In the genomic region with DNA sequence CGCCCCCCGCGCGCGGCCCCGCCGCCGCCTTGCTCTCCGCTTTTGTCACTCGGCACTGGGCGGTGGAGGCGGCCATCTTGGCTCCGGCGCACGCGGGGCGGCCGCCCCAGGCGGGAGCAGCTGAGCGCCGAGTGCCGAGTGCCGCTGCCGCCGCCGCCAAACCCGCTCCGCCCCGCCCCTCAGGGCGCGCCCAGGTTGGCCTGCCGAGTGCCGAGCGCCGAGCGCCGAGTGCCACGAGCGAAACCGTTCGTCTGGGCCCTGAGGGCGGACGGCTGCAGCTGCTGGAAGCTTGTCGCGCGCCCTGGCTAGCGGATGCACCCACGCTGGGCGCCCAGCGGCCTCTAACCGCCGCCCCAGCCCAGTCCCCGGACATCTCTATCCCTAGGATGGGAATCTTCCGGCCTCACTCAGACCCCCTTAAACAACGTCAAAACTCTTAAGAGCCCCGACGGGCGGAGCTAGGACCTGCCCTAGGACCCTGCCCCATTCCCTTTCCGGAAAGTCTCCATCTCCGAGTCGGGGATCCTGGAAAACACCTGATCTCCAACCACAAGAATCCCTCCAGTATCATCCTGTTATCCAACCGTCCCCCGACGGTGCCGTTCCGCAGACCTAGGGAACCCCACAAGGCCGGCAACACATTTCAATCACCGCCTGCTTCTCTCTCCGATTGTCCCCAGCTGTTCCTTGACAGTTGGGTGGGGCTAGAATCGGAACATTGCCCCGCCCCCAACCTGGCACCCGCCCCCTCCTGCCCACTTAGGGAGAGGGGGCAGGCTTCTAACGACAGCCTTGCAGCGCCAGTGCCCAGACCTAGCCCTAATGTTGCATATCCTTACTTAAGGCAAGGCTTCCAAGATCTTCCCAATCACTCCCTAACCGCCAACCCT, we compare ENCODE assay signal across 1 cellular context.
A peak's percentile ranks its signal among the peaks of the same experiment; 100 is the strongest.
TF ChIP-seq lines count a peak whose summit lies in the region.

No MANE protein-coding gene starts in this region.

TF ChIP-seq in HepG2, 621 proteins besides CTCF, POLR2A, EP300 and RAD21 (continues in another document):
- TF ChIP-seq, protein P1, sequence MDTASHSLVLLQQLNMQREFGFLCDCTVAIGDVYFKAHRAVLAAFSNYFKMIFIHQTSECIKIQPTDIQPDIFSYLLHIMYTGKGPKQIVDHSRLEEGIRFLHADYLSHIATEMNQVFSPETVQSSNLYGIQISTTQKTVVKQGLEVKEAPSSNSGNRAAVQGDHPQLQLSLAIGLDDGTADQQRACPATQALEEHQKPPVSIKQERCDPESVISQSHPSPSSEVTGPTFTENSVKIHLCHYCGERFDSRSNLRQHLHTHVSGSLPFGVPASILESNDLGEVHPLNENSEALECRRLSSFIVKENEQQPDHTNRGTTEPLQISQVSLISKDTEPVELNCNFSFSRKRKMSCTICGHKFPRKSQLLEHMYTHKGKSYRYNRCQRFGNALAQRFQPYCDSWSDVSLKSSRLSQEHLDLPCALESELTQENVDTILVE (CRISPR knock-in tag; IDR thresholded peaks at IDR 0.05): peak; percentile 62; the same call in 1 of the 2 replicates
- TF ChIP-seq KMT2A (CRISPR knock-in tag; IDR thresholded peaks at IDR 0.05) (peak; percentile 71; the same call in 1 of the 2 replicates), THAP11 (CRISPR knock-in tag; IDR thresholded peaks at IDR 0.05) (peak; percentile 82), ZNF788 (CRISPR knock-in tag; IDR thresholded peaks at IDR 0.05; ENCODE audit: borderline replicate concordance) (peak; percentile 48; the same call in 1 of the 2 replicates), ZNF749 (CRISPR knock-in tag; IDR thresholded peaks at IDR 0.05; ENCODE audit: borderline replicate concordance) (peak; percentile 57; the same call in 1 of the 2 replicates), ZNF644 (CRISPR knock-in tag; IDR thresholded peaks at IDR 0.05; ENCODE audit: low read depth) (no peak), KLF13 (CRISPR knock-in tag; IDR thresholded peaks at IDR 0.05) (no peak), LCORL (IDR thresholded peaks at IDR 0.05) (no peak), LCORL (CRISPR knock-in tag; IDR thresholded peaks at IDR 0.05) (peak; percentile 10; the same call in 1 of the 2 replicates), GATAD1 (CRISPR knock-in tag; IDR thresholded peaks at IDR 0.05) (peak; percentile 81), KMT2B (CRISPR knock-in tag; IDR thresholded peaks at IDR 0.05) (peak; percentile 62; the same call in 1 of the 2 replicates), HNRNPLL (IDR thresholded peaks at IDR 0.05; ENCODE audit: low read depth, low read length, poor library complexity, severe bottlenecking) (peak; percentile 51), DMAP1 (CRISPR knock-in tag; IDR thresholded peaks at IDR 0.05) (peak; percentile 79; the same call in 1 of the 2 replicates), ZMYM4 (CRISPR knock-in tag; IDR thresholded peaks at IDR 0.05) (peak; percentile 43; the same call in 1 of the 2 replicates), BORCS8-MEF2B (CRISPR knock-in tag; IDR thresholded peaks at IDR 0.05) (0 out of 2 replicates have a peak, but pooled peaks have one; percentile 65), HCFC1 (IDR thresholded peaks at IDR 0.05; ENCODE audit: low read depth, low read length) (peak; percentile 67; the same call in 1 of the 2 replicates), KAT8 (CRISPR knock-in tag; IDR thresholded peaks at IDR 0.05) (peak; percentile 63; the same call in 1 of the 2 replicates), RBM22 (optimal IDR thresholded peaks at IDR 0.05; ENCODE audit: low read length) (no peak), XRCC5 (optimal IDR thresholded peaks at IDR 0.05; ENCODE audit: low read length) (peak; percentile 100), TMF1 (CRISPR knock-in tag; IDR thresholded peaks at IDR 0.05; ENCODE audit: low read depth) (peak; percentile 82), SP5 (CRISPR knock-in tag; IDR thresholded peaks at IDR 0.05; ENCODE audit: borderline replicate concordance, low read depth) (peak; percentile 81), ELF3 (CRISPR knock-in tag; IDR thresholded peaks at IDR 0.05) (peak; percentile 41; the same call in 1 of the 2 replicates), CEBPG (CRISPR knock-in tag; IDR thresholded peaks at IDR 0.05) (no peak), ETV6 (CRISPR knock-in tag; conservative IDR thresholded peaks at IDR 0.05) (peak; percentile 86), ZNF766 (CRISPR knock-in tag; IDR thresholded peaks at IDR 0.05; ENCODE audit: borderline replicate concordance) (peak; percentile 63; the same call in 1 of the 2 replicates), ZSCAN21 (CRISPR knock-in tag; IDR thresholded peaks at IDR 0.05; ENCODE audit: borderline replicate concordance) (peak; percentile 78), ZFP90 (CRISPR knock-in tag; IDR thresholded peaks at IDR 0.05; ENCODE audit: borderline replicate concordance) (no peak), ZNF570 (CRISPR knock-in tag; IDR thresholded peaks at IDR 0.05; ENCODE audit: borderline replicate concordance) (no peak), TGIF2 (CRISPR knock-in tag; IDR thresholded peaks at IDR 0.05) (peak; percentile 97)
- TF ChIP-seq, protein P2, sequence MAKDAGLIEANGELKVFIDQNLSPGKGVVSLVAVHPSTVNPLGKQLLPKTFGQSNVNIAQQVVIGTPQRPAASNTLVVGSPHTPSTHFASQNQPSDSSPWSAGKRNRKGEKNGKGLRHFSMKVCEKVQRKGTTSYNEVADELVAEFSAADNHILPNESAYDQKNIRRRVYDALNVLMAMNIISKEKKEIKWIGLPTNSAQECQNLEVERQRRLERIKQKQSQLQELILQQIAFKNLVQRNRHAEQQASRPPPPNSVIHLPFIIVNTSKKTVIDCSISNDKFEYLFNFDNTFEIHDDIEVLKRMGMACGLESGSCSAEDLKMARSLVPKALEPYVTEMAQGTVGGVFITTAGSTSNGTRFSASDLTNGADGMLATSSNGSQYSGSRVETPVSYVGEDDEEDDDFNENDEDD (CRISPR knock-in tag; IDR thresholded peaks at IDR 0.05; ENCODE audit: borderline replicate concordance): peak; percentile 81; the same call in 1 of the 2 replicates
- TF ChIP-seq, protein P3, sequence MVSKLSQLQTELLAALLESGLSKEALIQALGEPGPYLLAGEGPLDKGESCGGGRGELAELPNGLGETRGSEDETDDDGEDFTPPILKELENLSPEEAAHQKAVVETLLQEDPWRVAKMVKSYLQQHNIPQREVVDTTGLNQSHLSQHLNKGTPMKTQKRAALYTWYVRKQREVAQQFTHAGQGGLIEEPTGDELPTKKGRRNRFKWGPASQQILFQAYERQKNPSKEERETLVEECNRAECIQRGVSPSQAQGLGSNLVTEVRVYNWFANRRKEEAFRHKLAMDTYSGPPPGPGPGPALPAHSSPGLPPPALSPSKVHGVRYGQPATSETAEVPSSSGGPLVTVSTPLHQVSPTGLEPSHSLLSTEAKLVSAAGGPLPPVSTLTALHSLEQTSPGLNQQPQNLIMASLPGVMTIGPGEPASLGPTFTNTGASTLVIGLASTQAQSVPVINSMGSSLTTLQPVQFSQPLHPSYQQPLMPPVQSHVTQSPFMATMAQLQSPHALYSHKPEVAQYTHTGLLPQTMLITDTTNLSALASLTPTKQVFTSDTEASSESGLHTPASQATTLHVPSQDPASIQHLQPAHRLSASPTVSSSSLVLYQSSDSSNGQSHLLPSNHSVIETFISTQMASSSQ (IDR thresholded peaks at IDR 0.05; ENCODE audit: low read depth): no peak
- TF ChIP-seq, protein P3 (CRISPR knock-in tag; IDR thresholded peaks at IDR 0.05; ENCODE audit: borderline replicate concordance): peak; percentile 49; the same call in 1 of the 2 replicates
- TF ChIP-seq, protein P4, sequence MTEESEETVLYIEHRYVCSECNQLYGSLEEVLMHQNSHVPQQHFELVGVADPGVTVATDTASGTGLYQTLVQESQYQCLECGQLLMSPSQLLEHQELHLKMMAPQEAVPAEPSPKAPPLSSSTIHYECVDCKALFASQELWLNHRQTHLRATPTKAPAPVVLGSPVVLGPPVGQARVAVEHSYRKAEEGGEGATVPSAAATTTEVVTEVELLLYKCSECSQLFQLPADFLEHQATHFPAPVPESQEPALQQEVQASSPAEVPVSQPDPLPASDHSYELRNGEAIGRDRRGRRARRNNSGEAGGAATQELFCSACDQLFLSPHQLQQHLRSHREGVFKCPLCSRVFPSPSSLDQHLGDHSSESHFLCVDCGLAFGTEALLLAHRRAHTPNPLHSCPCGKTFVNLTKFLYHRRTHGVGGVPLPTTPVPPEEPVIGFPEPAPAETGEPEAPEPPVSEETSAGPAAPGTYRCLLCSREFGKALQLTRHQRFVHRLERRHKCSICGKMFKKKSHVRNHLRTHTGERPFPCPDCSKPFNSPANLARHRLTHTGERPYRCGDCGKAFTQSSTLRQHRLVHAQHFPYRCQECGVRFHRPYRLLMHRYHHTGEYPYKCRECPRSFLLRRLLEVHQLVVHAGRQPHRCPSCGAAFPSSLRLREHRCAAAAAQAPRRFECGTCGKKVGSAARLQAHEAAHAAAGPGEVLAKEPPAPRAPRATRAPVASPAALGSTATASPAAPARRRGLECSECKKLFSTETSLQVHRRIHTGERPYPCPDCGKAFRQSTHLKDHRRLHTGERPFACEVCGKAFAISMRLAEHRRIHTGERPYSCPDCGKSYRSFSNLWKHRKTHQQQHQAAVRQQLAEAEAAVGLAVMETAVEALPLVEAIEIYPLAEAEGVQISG (CRISPR knock-in tag; IDR thresholded peaks at IDR 0.05): peak; percentile 79
- TF ChIP-seq, protein P5, sequence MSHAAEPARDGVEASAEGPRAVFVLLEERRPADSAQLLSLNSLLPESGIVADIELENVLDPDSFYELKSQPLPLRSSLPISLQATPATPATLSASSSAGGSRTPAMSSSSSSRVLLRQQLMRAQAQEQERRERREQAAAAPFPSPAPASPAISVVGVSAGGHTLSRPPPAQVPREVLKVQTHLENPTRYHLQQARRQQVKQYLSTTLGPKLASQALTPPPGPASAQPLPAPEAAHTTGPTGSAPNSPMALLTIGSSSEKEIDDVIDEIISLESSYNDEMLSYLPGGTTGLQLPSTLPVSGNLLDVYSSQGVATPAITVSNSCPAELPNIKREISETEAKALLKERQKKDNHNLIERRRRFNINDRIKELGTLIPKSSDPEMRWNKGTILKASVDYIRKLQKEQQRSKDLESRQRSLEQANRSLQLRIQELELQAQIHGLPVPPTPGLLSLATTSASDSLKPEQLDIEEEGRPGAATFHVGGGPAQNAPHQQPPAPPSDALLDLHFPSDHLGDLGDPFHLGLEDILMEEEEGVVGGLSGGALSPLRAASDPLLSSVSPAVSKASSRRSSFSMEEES (CRISPR knock-in tag; IDR thresholded peaks at IDR 0.05): 0 out of 2 replicates have a peak, but pooled peaks have one; percentile 17
- TF ChIP-seq, protein P6, sequence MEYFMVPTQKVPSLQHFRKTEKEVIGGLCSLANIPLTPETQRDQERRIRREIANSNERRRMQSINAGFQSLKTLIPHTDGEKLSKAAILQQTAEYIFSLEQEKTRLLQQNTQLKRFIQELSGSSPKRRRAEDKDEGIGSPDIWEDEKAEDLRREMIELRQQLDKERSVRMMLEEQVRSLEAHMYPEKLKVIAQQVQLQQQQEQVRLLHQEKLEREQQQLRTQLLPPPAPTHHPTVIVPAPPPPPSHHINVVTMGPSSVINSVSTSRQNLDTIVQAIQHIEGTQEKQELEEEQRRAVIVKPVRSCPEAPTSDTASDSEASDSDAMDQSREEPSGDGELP (IDR thresholded peaks at IDR 0.05; ENCODE audit: borderline replicate concordance, low read depth): peak; percentile 88
- TF ChIP-seq, protein P7, sequence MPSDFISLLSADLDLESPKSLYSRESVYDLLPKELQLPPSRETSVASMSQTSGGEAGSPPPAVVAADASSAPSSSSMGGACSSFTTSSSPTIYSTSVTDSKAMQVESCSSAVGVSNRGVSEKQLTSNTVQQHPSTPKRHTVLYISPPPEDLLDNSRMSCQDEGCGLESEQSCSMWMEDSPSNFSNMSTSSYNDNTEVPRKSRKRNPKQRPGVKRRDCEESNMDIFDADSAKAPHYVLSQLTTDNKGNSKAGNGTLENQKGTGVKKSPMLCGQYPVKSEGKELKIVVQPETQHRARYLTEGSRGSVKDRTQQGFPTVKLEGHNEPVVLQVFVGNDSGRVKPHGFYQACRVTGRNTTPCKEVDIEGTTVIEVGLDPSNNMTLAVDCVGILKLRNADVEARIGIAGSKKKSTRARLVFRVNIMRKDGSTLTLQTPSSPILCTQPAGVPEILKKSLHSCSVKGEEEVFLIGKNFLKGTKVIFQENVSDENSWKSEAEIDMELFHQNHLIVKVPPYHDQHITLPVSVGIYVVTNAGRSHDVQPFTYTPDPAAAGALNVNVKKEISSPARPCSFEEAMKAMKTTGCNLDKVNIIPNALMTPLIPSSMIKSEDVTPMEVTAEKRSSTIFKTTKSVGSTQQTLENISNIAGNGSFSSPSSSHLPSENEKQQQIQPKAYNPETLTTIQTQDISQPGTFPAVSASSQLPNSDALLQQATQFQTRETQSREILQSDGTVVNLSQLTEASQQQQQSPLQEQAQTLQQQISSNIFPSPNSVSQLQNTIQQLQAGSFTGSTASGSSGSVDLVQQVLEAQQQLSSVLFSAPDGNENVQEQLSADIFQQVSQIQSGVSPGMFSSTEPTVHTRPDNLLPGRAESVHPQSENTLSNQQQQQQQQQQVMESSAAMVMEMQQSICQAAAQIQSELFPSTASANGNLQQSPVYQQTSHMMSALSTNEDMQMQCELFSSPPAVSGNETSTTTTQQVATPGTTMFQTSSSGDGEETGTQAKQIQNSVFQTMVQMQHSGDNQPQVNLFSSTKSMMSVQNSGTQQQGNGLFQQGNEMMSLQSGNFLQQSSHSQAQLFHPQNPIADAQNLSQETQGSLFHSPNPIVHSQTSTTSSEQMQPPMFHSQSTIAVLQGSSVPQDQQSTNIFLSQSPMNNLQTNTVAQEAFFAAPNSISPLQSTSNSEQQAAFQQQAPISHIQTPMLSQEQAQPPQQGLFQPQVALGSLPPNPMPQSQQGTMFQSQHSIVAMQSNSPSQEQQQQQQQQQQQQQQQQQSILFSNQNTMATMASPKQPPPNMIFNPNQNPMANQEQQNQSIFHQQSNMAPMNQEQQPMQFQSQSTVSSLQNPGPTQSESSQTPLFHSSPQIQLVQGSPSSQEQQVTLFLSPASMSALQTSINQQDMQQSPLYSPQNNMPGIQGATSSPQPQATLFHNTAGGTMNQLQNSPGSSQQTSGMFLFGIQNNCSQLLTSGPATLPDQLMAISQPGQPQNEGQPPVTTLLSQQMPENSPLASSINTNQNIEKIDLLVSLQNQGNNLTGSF (CRISPR knock-in tag; IDR thresholded peaks at IDR 0.05): peak; percentile 68
